27 cellular contexts compared by ENCODE assay signal in the genomic region with DNA sequence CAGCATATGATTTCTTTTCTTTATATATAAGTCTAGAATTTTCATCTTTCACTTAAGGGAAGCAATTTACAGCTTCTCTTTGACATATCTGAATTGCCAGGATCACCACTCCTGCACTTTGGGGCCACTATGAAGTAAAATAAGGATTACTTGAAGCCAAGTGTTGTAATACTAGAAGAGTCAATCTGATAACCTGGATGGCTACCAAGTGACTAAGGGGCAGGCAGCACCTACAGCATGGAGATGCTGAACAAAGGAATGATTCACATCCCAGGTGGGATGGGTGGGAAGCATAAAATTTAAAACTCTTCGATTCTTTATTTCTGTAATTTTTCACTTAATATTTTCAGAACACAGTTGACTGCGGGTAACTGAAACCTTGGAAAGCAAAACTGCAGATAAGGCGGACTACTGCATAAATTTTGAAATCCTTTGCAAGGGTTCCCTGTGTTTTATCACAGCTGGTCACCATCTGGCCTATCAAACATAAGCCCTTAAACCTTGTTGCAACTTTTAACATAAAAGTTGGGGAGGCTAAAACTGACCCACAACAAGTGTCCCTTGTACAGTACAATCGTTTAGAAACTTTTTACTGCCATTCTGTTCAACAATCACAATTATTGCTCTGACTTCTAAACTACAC. TPM values are rescaled to one million over a fixed set of nuclear protein-coding genes. Genes with fewer than 3 reads are reported as not detected.
DNase-seq lines count a peak whose midpoint lies in the region; ATAC-seq, FAIRE-seq and TF ChIP-seq lines count a peak whose summit lies in the region.
"Had no signal": no experiment of that assay in that cellular context is flagged by ENCODE, and none has a peak within 500 bp of the region (broad histone marks: within the 10 kb centered on the region; RNA-seq: fewer than 3 reads in every experiment).

No MANE protein-coding gene starts in this region.

- dilution Hi-C loops in keratinocyte (cut with MboI; ENCODE audit: extremely low pct_ligation_motif_present, low sequenced_read_pairs) = no loop called here

- H3K4me2 ChIP-seq in keratinocyte (ENCODE audit: control insufficient read depth, extremely low read depth, insufficient read depth, low read depth, low read length) = no peak overlapping the region
- H3K4me2 ChIP-seq: KMS-11 had no signal

- DNase-seq in Right ventricle myocardium inferior (ENCODE audit: missing footprints) (no peak), left ventricle myocardium inferior (no peak), M059J (ENCODE audit: low read depth) (peak; percentile 58), cardiac fibroblast (ENCODE audit: low read depth in 2 of 2) (peak; percentile 43 to 48), keratinocyte (ENCODE audit: low read depth, low spot score) (no peak), NCI-H446 (lab: John Stamatoyannopoulos, UW) (no peak), HuH-7 (ENCODE audit: low spot score) (no peak)
- DNase-seq: ACHN; activated CD4-positive, CD25-positive, alpha-beta regulatory T cell treated with anti-CD3 and anti-CD28 coated beads, Interleukin-2, amount 50 U/mL, for 72 hours; activated gamma-delta T cell treated with Interleukin-2 at 50 U/mL for 16 hours; activated T-cell treated with anti-CD3 and anti-CD28 coated beads, Interleukin-2, amount 50 U/mL, for 1 hour; dermis blood vessel endothelial cell; H7; hypothalamus; NCI-H1048; NCI-H187; NCI-H446 treated with DMSO at 0.1 percent for 48 hours; stimulated activated CD4-positive, alpha-beta T cell treated with anti-CD3 and anti-CD28 coated beads, Interleukin-4, amount 100 ng/mL, for 1 hour; stimulated activated naive CD4-positive, alpha-beta T cell had no signal

- peak; percentile 44 for FAIRE-seq in keratinocyte (lab: Jason Lieb, UNC)
- FAIRE-seq: frontal cortex had no signal

- H3K4me1 ChIP-seq in left ventricle myocardium inferior (peaks cover 63% of the 10 kb centered on the region), keratinocyte (ENCODE audit: control insufficient read depth, extremely low read depth, insufficient read depth, low read length) (peaks cover 18% of the 10 kb centered on the region)

- no peak overlapping the region for H2AFZ ChIP-seq in keratinocyte (ENCODE audit: control insufficient read depth, low read length)

- intact Hi-C loops in Right ventricle myocardium inferior (cut with DNase I) (no loop called here), left ventricle myocardium inferior (cut with micrococcal nuclease) (no loop called here)

- H3K79me2 ChIP-seq in keratinocyte (ENCODE audit: control insufficient read depth, insufficient read depth, low read length) = peaks cover 93% of the 10 kb centered on the region

- ATAC-seq in Right ventricle myocardium inferior (peak; percentile 82), HG02970 (IDR thresholded peaks at IDR 0.05; ENCODE audit: low FRiP score, unreplicated experiment) (no peak)

- H3K27me3 ChIP-seq in left ventricle myocardium inferior (ENCODE audit: low read depth) (no peaks in the 10 kb centered on the region), keratinocyte (ENCODE audit: control insufficient read depth, extremely low read depth, insufficient read depth, low read length) (no peaks in the 10 kb centered on the region)
- H3K27me3 ChIP-seq: cardiac muscle cell, neutrophil, vagina had no signal

- no peaks in the 10 kb centered on the region for H3K9me1 ChIP-seq in keratinocyte (ENCODE audit: control insufficient read depth, extremely low read depth, insufficient read depth, low read length)

- H3K4me3 ChIP-seq in left ventricle myocardium inferior = no peak overlapping the region
- no peak overlapping the region for H3K4me3 ChIP-seq in cardiac fibroblast (replicated peaks in 1 of 2; ENCODE audit: low read depth in 2 of 2, low read length in 2 of 2)
- H3K4me3 ChIP-seq in keratinocyte (ENCODE audit: control insufficient read depth in 2 of 3, extremely low read depth in 1 of 3, insufficient read depth in 2 of 3, low read depth in 1 of 3, low read length in 3 of 3) = no peak overlapping the region
- H3K4me3 ChIP-seq: cardiac muscle cell, thoracic aorta, vagina had no signal

- TF ChIP-seq CTCF in left ventricle myocardium inferior (IDR thresholded peaks at IDR 0.05; ENCODE audit: borderline replicate concordance) = no peak
- no peak for TF ChIP-seq CTCF in cardiac fibroblast (IDR thresholded peaks at IDR 0.05; ENCODE audit: low read depth, low read length)
- no peak for TF ChIP-seq CTCF in keratinocyte (optimal IDR thresholded peaks at IDR 0.05 in 1 of 3, IDR thresholded peaks at IDR 0.05 in 1 of 3, conservative IDR thresholded peaks at IDR 0.05 in 1 of 3; ENCODE audit: extremely low read depth in 1 of 3, insufficient read depth in 2 of 3, low read length in 3 of 3)

- H3K27ac ChIP-seq in left ventricle myocardium inferior (replicated peaks) = no peak overlapping the region
- H3K27ac ChIP-seq in keratinocyte (ENCODE audit: control insufficient read depth, insufficient read depth, low read length) = no peak overlapping the region
- H3K27ac ChIP-seq: C4-2B, cardiac muscle cell, KMS-11, neutrophil, thoracic aorta, vagina had no signal

- H3K36me3 ChIP-seq in left ventricle myocardium inferior (no peaks in the 10 kb centered on the region), keratinocyte (ENCODE audit: control insufficient read depth in 2 of 2, extremely low read depth in 1 of 2, insufficient read depth in 2 of 2, low read length in 2 of 2) (no peaks in the 10 kb centered on the region)
- H3K36me3 ChIP-seq: cardiac muscle cell, neutrophil, thoracic aorta, vagina had no signal

- no peak overlapping the region for H3K9ac ChIP-seq in keratinocyte (ENCODE audit: control insufficient read depth, extremely low read depth, insufficient read depth, low read length)
- H3K9ac ChIP-seq: KMS-11 had no signal

- no peaks in the 10 kb centered on the region for H4K20me1 ChIP-seq in keratinocyte (ENCODE audit: control insufficient read depth, extremely low read depth, insufficient read depth, low read length)

- no peaks in the 10 kb centered on the region for H3K9me3 ChIP-seq in left ventricle myocardium inferior (replicated peaks)
- H3K9me3 ChIP-seq in keratinocyte (ENCODE audit: control insufficient read depth, low read depth, low read length) = no peaks in the 10 kb centered on the region
- H3K9me3 ChIP-seq: neutrophil, thoracic aorta, vagina had no signal

RNA-seq across cellular contexts. Expression of gene NR3C1, which starts 31.2 kb away (rescaled TPM):
- total RNA-seq in Right ventricle myocardium inferior (56.1 TPM), left ventricle myocardium inferior (44.9 TPM)
- 48.0 and 65.3 TPM in 2 replicates for total RNA-seq in M059J (2014; rRNA removed; shearing (Covaris generic))
- polyA plus RNA-seq in keratinocyte = 21.7 to 30.7 TPM (median 25.8 TPM) in 3 replicates
- 14.8 TPM for polyA plus RNA-seq in keratinocyte (2011; ENCODE audit: low read depth)
- polyA plus RNA-seq in keratinocyte (2011; cell fraction: cytosol; rRNA removed) = 12.4 and 23.6 TPM in 2 replicates
- 24.1 and 28.0 TPM in 2 replicates for polyA plus RNA-seq in keratinocyte (2011; cell fraction: nucleus; rRNA removed)
- polyA plus RNA-seq in keratinocyte (2012; ENCODE audit: low replicate concordance) = 19.3 and 23.3 TPM in 2 replicates
- polyA minus RNA-seq in keratinocyte = 16.2 to 59.6 TPM (median 49.4 TPM) in 3 replicates
- 24.4 TPM for polyA minus RNA-seq in keratinocyte (2011; cell fraction: cytosol; rRNA and poly(A)+ RNA removed)
- 43.6 and 80.7 TPM in 2 replicates for polyA minus RNA-seq in keratinocyte (2011; cell fraction: nucleus; rRNA and poly(A)+ RNA removed)

Comparison
In these comparisons a context has a peak if more than half of its experiments do, and no peak if none do; other contexts are left out.
1. DNase-seq: peak in M059J (single experiment) and cardiac fibroblast (2 of 2); none in Right ventricle myocardium inferior (single experiment), left ventricle myocardium inferior (single experiment), keratinocyte (single experiment), NCI-H446 (0 of 2) and HuH-7 (single experiment).